In genomic region chr12:57738661-57739237, GRCh38 we compare ENCODE assay signal across 8 cellular contexts. TPM values are rescaled to one million over a fixed set of nuclear protein-coding genes. Genes with fewer than 3 reads are reported as not detected.
DNase-seq lines count a peak whose midpoint lies in the region; ATAC-seq, FAIRE-seq and TF ChIP-seq lines count a peak whose summit lies in the region.

AGAP2 (minus strand) TSS chr12:57738742; CDS start chr12:57738246, 496 bp downstream.

- H3T11ph ChIP-seq in H9 (ENCODE audit: low read length): no peak within 1 kb of the TSS

- peak within 1 kb of the TSS; percentile 63 to 86 for H3K4me3 Mint-ChIP-seq in H9

- H3K9me3 ChIP-seq in H9 (ENCODE audit: control insufficient read depth, low read depth, low read length) (no peaks in the 10 kb centered on the region), OCI-LY7 (ENCODE audit: low read length) (no peaks in the 10 kb centered on the region), esophagus (ENCODE audit: control insufficient read depth in 2 of 2, insufficient read depth in 1 of 2, low read depth in 1 of 2, low read length in 1 of 2) (no peaks in the 10 kb centered on the region), prostate gland (no peaks in the 10 kb centered on the region), small intestine (ENCODE audit: control insufficient read depth, low read depth) (no peaks in the 10 kb centered on the region)

- no peak for TF ChIP-seq POLR2A in prostate gland (IDR thresholded peaks at IDR 0.05)

- no peaks in the 10 kb centered on the region; a peak in 1 of 5 replicates for H3K9me3 Mint-ChIP-seq in H9

- H3K4me2 ChIP-seq in H9 (ENCODE audit: insufficient read depth, insufficient read length, low read length) (peak within 1 kb of the TSS; percentile 49), OCI-LY7 (ENCODE audit: low read length) (peak within 1 kb of the TSS; percentile 93; the same call in 1 of the 2 replicates)

- CTCF ChIA-PET in OCI-LY7 (lab: Charles Lee; ENCODE audit: unreplicated experiment): no interaction called here

- no peak within 1 kb of the TSS for H3K9ac ChIP-seq in H9 (ENCODE audit: extremely low read depth, insufficient read length, low read length)

- H4K20me1 ChIP-seq in H9 (ENCODE audit: control insufficient read depth, insufficient read depth, insufficient read length) (peaks cover 2% of the 10 kb centered on the region), OCI-LY7 (ENCODE audit: insufficient read depth, low read length) (no peaks in the 10 kb centered on the region)

- H2AK5ac ChIP-seq in H9 (ENCODE audit: insufficient read length, low read length): no peak within 1 kb of the TSS

- no peak within 1 kb of the TSS for H3K23ac ChIP-seq in H9 (ENCODE audit: insufficient read length, low read depth, low read length)

- intact Hi-C loops in OCI-LY7 (cut with micrococcal nuclease; ENCODE audit: unreplicated experiment): no loop called here
- intact Hi-C loops in prostate gland (cut with DNase I): no loop called here

- H4K5ac ChIP-seq in H9 (ENCODE audit: insufficient read length, low read depth, low read length): no peak within 1 kb of the TSS

- no peak within 1 kb of the TSS for H2BK15ac ChIP-seq in H9 (ENCODE audit: low read depth, low read length)

- no peak within 1 kb of the TSS for H3K4me3 ChIP-seq in OCI-LY7 (ENCODE audit: low read depth, low read length, poor library complexity, severe bottlenecking)
- peak within 1 kb of the TSS; percentile 5 to 8 for H3K4me3 ChIP-seq in esophagus (ENCODE audit: low read depth in 1 of 2, low read length in 2 of 2)
- H3K4me3 ChIP-seq in prostate gland: peak within 1 kb of the TSS; percentile 13 to 28
- peak within 1 kb of the TSS in 1 of 2 donors; percentile 13 for H3K4me3 ChIP-seq in small intestine (ENCODE audit: low read depth in 1 of 2, low read length in 2 of 2)

- H3K79me1 ChIP-seq in H9 (ENCODE audit: insufficient read depth, low read depth, low read length, poor library complexity, severe bottlenecking): no peaks in the 10 kb centered on the region

- no peaks in the 10 kb centered on the region; a peak in 1 of 7 replicates for H3K36me3 Mint-ChIP-seq in H9 (ENCODE audit: insufficient read depth in 1 of 3, low read depth in 3 of 3)

- H2BK20ac ChIP-seq in H9 (ENCODE audit: low read depth, low read length, poor library complexity, severe bottlenecking): no peak within 1 kb of the TSS

- H3K4ac ChIP-seq in H9 (ENCODE audit: low read depth, low read length): no peak within 1 kb of the TSS

- no peak within 1 kb of the TSS for H2BK5ac ChIP-seq in H9 (ENCODE audit: insufficient read length, low read length)

- no peak within 1 kb of the TSS for H2BK120ac ChIP-seq in H9 (ENCODE audit: low read depth, low read length, poor library complexity, severe bottlenecking)

- peak; percentile 79 for DNase-seq in H9
- DNase-seq in OCI-LY7 (ENCODE audit: low spot score): no peak
- no peak for DNase-seq in prostate gland (ENCODE audit: low spot score)
- no peak for DNase-seq in omental fat pad (ENCODE audit: low spot score)
- no peak for DNase-seq in SKM-1 (lab: John Stamatoyannopoulos, UW; ENCODE audit: unreplicated experiment)
- no peak for DNase-seq in small intestine
- no peak for DNase-seq in cortex of kidney (lab: John Stamatoyannopoulos, UW)

- H3K27me3 ChIP-seq in H9 (ENCODE audit: insufficient read depth, low read length): peaks cover 57% of the 10 kb centered on the region
- peaks cover 0 to 29% of the 10 kb centered on the region in 2 donors for H3K27me3 ChIP-seq in esophagus (ENCODE audit: control insufficient read depth in 1 of 2, insufficient read depth in 2 of 2, low read length in 2 of 2)
- peaks cover 12% of the 10 kb centered on the region for H3K27me3 ChIP-seq in prostate gland (replicated peaks; ENCODE audit: insufficient read depth)
- peaks cover 3 to 8% of the 10 kb centered on the region in 2 donors for H3K27me3 ChIP-seq in small intestine (ENCODE audit: control insufficient read depth in 2 of 2, insufficient read depth in 2 of 2, low read length in 2 of 2)

- no peak within 1 kb of the TSS for H4K91ac ChIP-seq in H9 (ENCODE audit: insufficient read length, low read depth, low read length)

- no peak within 1 kb of the TSS for H3K27ac ChIP-seq in H9 (ENCODE audit: insufficient read length, low read depth, low read length)
- no peak within 1 kb of the TSS for H3K27ac ChIP-seq in OCI-LY7 (ENCODE audit: low read depth, low read length, poor library complexity, severe bottlenecking)
- H3K27ac ChIP-seq in esophagus (ENCODE audit: low read depth in 2 of 2, low read length in 1 of 2): no peak within 1 kb of the TSS
- no peak within 1 kb of the TSS for H3K27ac ChIP-seq in prostate gland
- H3K27ac ChIP-seq in small intestine (ENCODE audit: low read depth in 1 of 2, low read length in 1 of 2): no peak within 1 kb of the TSS

- no peak within 1 kb of the TSS for H2BK12ac ChIP-seq in H9 (ENCODE audit: insufficient read length, low read depth, low read length)

- H3K27me3 Mint-ChIP-seq in H9 (ENCODE audit: low read depth): peaks cover 86% of the 10 kb centered on the region

- no peaks in the 10 kb centered on the region for H3K9me2 ChIP-seq in OCI-LY7 (ENCODE audit: insufficient read depth, low read length)

- peaks cover 26 to 37% of the 10 kb centered on the region in 2 experiments for H3K4me1 Mint-ChIP-seq in H9

- peaks cover 16% of the 10 kb centered on the region for H3K23me2 ChIP-seq in H9 (ENCODE audit: insufficient read length, low read depth, low read length, poor library complexity, severe bottlenecking)

- peaks cover 2% of the 10 kb centered on the region; the same call in 1 of the 2 replicates for H3K4me1 ChIP-seq in H9 (ENCODE audit: insufficient read depth, low read length)
- peaks cover 34% of the 10 kb centered on the region for H3K4me1 ChIP-seq in OCI-LY7 (ENCODE audit: insufficient read depth, low read length, poor library complexity, severe bottlenecking)
- peaks cover 6 to 7% of the 10 kb centered on the region in 2 donors for H3K4me1 ChIP-seq in esophagus (ENCODE audit: control insufficient read depth in 2 of 2, insufficient read depth in 2 of 2, low read length in 1 of 2)
- peaks cover 22% of the 10 kb centered on the region for H3K4me1 ChIP-seq in prostate gland (replicated peaks)
- H3K4me1 ChIP-seq in small intestine (ENCODE audit: control insufficient read depth in 2 of 2, insufficient read depth in 1 of 2, low read depth in 1 of 2, low read length in 1 of 2): no peaks in the 10 kb centered on the region

- H3K36me3 ChIP-seq in OCI-LY7 (ENCODE audit: insufficient read depth, low read length): peaks cover 10% of the 10 kb centered on the region
- peaks cover 0 to 2% of the 10 kb centered on the region in 2 donors for H3K36me3 ChIP-seq in esophagus (ENCODE audit: control insufficient read depth in 2 of 2, insufficient read depth in 2 of 2, low read length in 1 of 2)
- H3K36me3 ChIP-seq in prostate gland: no peaks in the 10 kb centered on the region
- no peaks in the 10 kb centered on the region for H3K36me3 ChIP-seq in small intestine (ENCODE audit: control insufficient read depth in 2 of 2, insufficient read depth in 2 of 2, low read length in 2 of 2)

- POLR2A ChIA-PET in OCI-LY7 (lab: Charles Lee): interaction anchor here (0.5 to 0.7 kb wide), 5 partner anchors 8 to 324 kb away, joined by 3 to 7 read pairs (median 4); no protein-coding TSS in a partner anchor

- WGBS in H9 (ENCODE audit: extremely low coverage, insufficient read length, low lambda C conversion rate): no CpG with 5 or more reads among the region's 36 CpGs
- 19 to 20% methylated on average over 18 to 36 of the region's 36 CpGs for WGBS in esophagus, 2 donors
- 13% methylated on average over 36 of the region's 36 CpGs for WGBS in prostate gland
- WGBS in small intestine, 3 donors: 11 to 29% (median 23%) methylated on average over 24 to 36 of the region's 36 CpGs

- no peak within 1 kb of the TSS for H4K8ac ChIP-seq in H9 (replicated peaks; ENCODE audit: insufficient read length, low read depth, low read length)

- no peak within 1 kb of the TSS for H3K14ac ChIP-seq in H9 (ENCODE audit: insufficient read depth, low read length)

- no peak within 1 kb of the TSS for H2AFZ ChIP-seq in H9 (ENCODE audit: low read length)
- H2AFZ ChIP-seq in OCI-LY7 (ENCODE audit: low read length): no peak within 1 kb of the TSS

- no peak within 1 kb of the TSS for H3K56ac ChIP-seq in H9 (ENCODE audit: insufficient read length, low read depth, low read length)

- TF ChIP-seq CTCF in H9 (conservative IDR thresholded peaks at IDR 0.05) (no peak), OCI-LY7 (conservative IDR thresholded peaks at IDR 0.05; ENCODE audit: low read length) (no peak), prostate gland (IDR thresholded peaks at IDR 0.05) (no peak), omental fat pad (IDR thresholded peaks at IDR 0.05) (no peak)

- no TSS peak for BruUV-seq in OCI-LY7 (replicated peaks; lab: Mats Ljungman, UMichigan)

- no peaks in the 10 kb centered on the region for H3K79me2 ChIP-seq in H9 (ENCODE audit: insufficient read depth, low read length)
- H3K79me2 ChIP-seq in OCI-LY7 (ENCODE audit: insufficient read depth, low read depth, low read length): peaks cover 14% of the 10 kb centered on the region; the same call in 1 of the 2 replicates

- H3K27ac Mint-ChIP-seq in H9: no peak within 1 kb of the TSS

- no peak within 1 kb of the TSS for H3K18ac ChIP-seq in H9 (ENCODE audit: insufficient read length, low read depth, low read length)

- no peak for ATAC-seq in omental fat pad (ENCODE audit: low FRiP score)

- no peak for FAIRE-seq in small intestine (lab: Jason Lieb, UNC)

RNA-seq across cellular contexts. Expression of gene AGAP2, which starts in this region (rescaled TPM):
- 4.6 and 5.3 TPM in 2 replicates for total RNA-seq in H9 (2021)
- total RNA-seq in OCI-LY7 (2014; rRNA removed; shearing (Covaris generic)): 10.7 and 14.8 TPM in 2 replicates
- 26.5 and 28.8 TPM in 2 replicates for total RNA-seq in OCI-LY7 (2022)
- under 1 TPM; 0.61 to 0.94 TPM for polyA plus RNA-seq in esophagus
- total RNA-seq in prostate gland: 1 to 10 TPM in 1 of 2 donors, under 1 TPM in 1; 0.82 to 4.2 TPM
- total RNA-seq in omental fat pad: 1 to 10 TPM; 1.2 to 7.1 (median 1.9) TPM
- polyA plus RNA-seq in small intestine: 1 to 10 TPM in 2 of 3 donors, under 1 TPM in 1; 0.67 to 1.8 (median 1.1) TPM
